In the genomic region with DNA sequence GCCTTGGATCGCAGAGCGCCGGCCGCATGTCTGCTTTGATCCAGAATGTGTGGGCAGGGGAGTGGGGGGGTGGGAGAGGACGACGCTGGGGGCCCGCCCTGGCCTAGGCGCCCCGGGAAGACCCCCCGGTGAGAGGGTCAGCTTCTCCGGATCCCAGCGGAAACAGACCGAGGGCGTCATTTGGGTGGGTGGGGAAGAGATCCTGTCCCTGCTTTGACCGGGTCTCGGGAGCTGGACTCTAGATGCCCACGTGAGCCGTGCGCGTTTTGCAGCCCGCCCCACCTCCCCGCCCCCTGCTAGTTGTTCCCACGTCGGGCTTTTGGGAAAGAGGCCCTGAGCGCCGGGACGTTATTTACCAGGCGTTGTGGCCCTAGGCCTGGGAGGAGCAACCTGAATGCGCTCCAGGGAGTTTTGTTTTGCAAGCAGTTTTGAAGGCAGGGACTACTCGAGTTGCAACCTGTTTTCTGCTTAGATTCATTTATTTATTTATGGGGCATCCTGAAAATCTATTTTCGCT, we compare ENCODE assay signal across 8 cellular contexts. TPM values are rescaled to one million over a fixed set of nuclear protein-coding genes. Genes with fewer than 3 reads are reported as not detected.
A peak's percentile ranks its signal among the peaks of the same experiment; 100 is the strongest.
DNase-seq lines count a peak whose midpoint lies in the region; ATAC-seq and TF ChIP-seq lines count a peak whose summit lies in the region.

No MANE protein-coding gene starts in this region.

- DNase-seq in AG08395 (ENCODE audit: low spot score): peak; percentile 55
- DNase-seq in HK-2 (ENCODE audit: unreplicated experiment): peak; percentile 10
- DNase-seq in adrenal gland: peak; percentile 75 to 91 (median 87)
- peak; percentile 94 for DNase-seq in hepatocyte (ENCODE audit: low spot score)
- DNase-seq in skeletal muscle cell (ENCODE audit: low read depth): peak; percentile 39
- DNase-seq in midbrain (lab: John Stamatoyannopoulos, UW): no peak
- no peak for DNase-seq in NK-92 treated with Interleukin-12 subunit alpha and Interleukin-12 subunit beta, amount 100 ng/mL, for 24 hours (lab: John Stamatoyannopoulos, UW)

- ATAC-seq in HG03342 (IDR thresholded peaks at IDR 0.05; ENCODE audit: unreplicated experiment): no peak

- H2AFZ ChIP-seq in hepatocyte: peak overlapping the region; percentile 51

- H3K4me2 ChIP-seq in hepatocyte: peak overlapping the region; percentile 75

- peak in 1 of 2 donors; percentile 67 for TF ChIP-seq POLR2A in adrenal gland (IDR thresholded peaks at IDR 0.05)

- H3K36me3 ChIP-seq in adrenal gland (replicated peaks in 1 of 2): no peaks in the 10 kb centered on the region
- H3K36me3 ChIP-seq in hepatocyte (replicated peaks; ENCODE audit: insufficient read depth, low read depth): no peaks in the 10 kb centered on the region

- H3K27me3 ChIP-seq in adrenal gland: peaks cover 5% of the 10 kb centered on the region
- H3K27me3 ChIP-seq in hepatocyte: no peaks in the 10 kb centered on the region

- intact Hi-C loops in adrenal gland (cut with DNase I): no loop called here

- WGBS in adrenal gland, 4 donors: 2 to 6% (median 4%) methylated on average over 12 to 31 of the region's 31 CpGs
- under 1% methylated on average over 13 of the region's 31 CpGs for WGBS in hepatocyte (ENCODE audit: low lambda C conversion rate, missing lambda C conversion rate)

- H3K4me3 ChIP-seq in adrenal gland: peak overlapping the region in 3 of 4 donors; percentile 70 to 79 (median 72)
- peak overlapping the region; percentile 84 for H3K4me3 ChIP-seq in hepatocyte
- peak overlapping the region; percentile 74 for H3K4me3 ChIP-seq in skeletal muscle cell (ENCODE audit: low read depth, low read length)

- no peak for TF ChIP-seq CTCF in adrenal gland (IDR thresholded peaks at IDR 0.05)
- TF ChIP-seq CTCF in hepatocyte (IDR thresholded peaks at IDR 0.05; ENCODE audit: poor library complexity): no peak

- peaks cover 56% of the 10 kb centered on the region for H3K79me2 ChIP-seq in hepatocyte

- H3K9me2 ChIP-seq in hepatocyte (replicated peaks; ENCODE audit: insufficient read depth): no peaks in the 10 kb centered on the region

- H3K27ac ChIP-seq in adrenal gland (peak overlapping the region; percentile 80 to 93 (median 88)), hepatocyte (peak overlapping the region; percentile 98)

- no peaks in the 10 kb centered on the region for H3K9me3 ChIP-seq in adrenal gland (replicated peaks in 1 of 3)
- no peaks in the 10 kb centered on the region for H3K9me3 ChIP-seq in hepatocyte (ENCODE audit: low read depth)

- peaks cover 0 to 21% of the 10 kb centered on the region in 2 donors for H3K4me1 ChIP-seq in adrenal gland (replicated peaks in 1 of 2)
- peaks cover 32% of the 10 kb centered on the region for H3K4me1 ChIP-seq in hepatocyte (ENCODE audit: insufficient read depth)

- H4K20me1 ChIP-seq in hepatocyte (ENCODE audit: insufficient read depth, poor library complexity, severe bottlenecking): no peaks in the 10 kb centered on the region

RNA-seq across cellular contexts. Expression of gene DSP, which starts 1.5 kb away (rescaled TPM):
- total RNA-seq in adrenal gland (10 to 100 TPM; 12.9 to 61.4 (median 43.5) TPM), hepatocyte (123 and 156 TPM in 2 replicates)
- polyA plus RNA-seq in adrenal gland (10 to 100 TPM in 1 of 3 donors, 1 to 10 TPM in 2; 4.1 to 12.3 (median 5.9) TPM), hepatocyte (73.7 and 78.1 TPM in 2 replicates)

RNA-seq across cellular contexts. Expression of gene SNRNP48, which starts 47.1 kb away (rescaled TPM):
- total RNA-seq in adrenal gland (10 to 100 TPM in 4 of 8 donors, 1 to 10 TPM in 4; 2.5 to 12.3 (median 8.9) TPM), hepatocyte (14.6 and 15.3 TPM in 2 replicates)
- polyA plus RNA-seq in adrenal gland (10 to 100 TPM in 1 of 3 donors, 1 to 10 TPM in 2; 3.5 to 10.5 (median 6.4) TPM), hepatocyte (4.0 and 7.6 TPM in 2 replicates)

Comparison
In these comparisons a context has a peak if more than half of its experiments do, and no peak if none do; other contexts are left out.
1. DNase-seq: peak in AG08395 (single experiment), HK-2 (single experiment), adrenal gland (7 of 7), hepatocyte (single experiment) and skeletal muscle cell (single experiment); none in midbrain (single experiment) and NK-92 treated with Interleukin-12 subunit alpha and Interleukin-12 subunit beta, amount 100 ng/mL, for 24 hours (single experiment).
2. Peak in every context shown above with its lines, with median percentiles within 50 percentile points of each other: H3K4me3 ChIP-seq.